ENCODE assay signal across 10 cellular contexts in genomic region chr13:49308104-49308875, GRCh38.
DNase-seq lines count a peak whose midpoint lies in the region; ATAC-seq and TF ChIP-seq lines count a peak whose summit lies in the region.
"Had no signal": no experiment of that assay in that cellular context is flagged by ENCODE, and none has a peak within 500 bp of the region (broad histone marks: within the 10 kb centered on the region; RNA-seq: fewer than 3 reads in every experiment).

No MANE protein-coding gene starts in this region.

- no peaks in the 10 kb centered on the region for H3K9me3 ChIP-seq in left ventricle myocardium inferior (replicated peaks)

- intact Hi-C loops in left ventricle myocardium inferior (cut with micrococcal nuclease), result loop anchor here (10.0 kb wide), 1 partner anchor 127 kb away; no protein-coding TSS in a partner anchor

- H3K4me3 ChIP-seq in left ventricle myocardium inferior, result no peak overlapping the region
- H3K4me3 ChIP-seq: SK-N-MC had no signal

- peaks cover 12% of the 10 kb centered on the region for H3K36me3 ChIP-seq in left ventricle myocardium inferior

- ATAC-seq in HG02973 (IDR thresholded peaks at IDR 0.05; ENCODE audit: unreplicated experiment), result no peak
- no peak for ATAC-seq in GM21447 (IDR thresholded peaks at IDR 0.05; ENCODE audit: unreplicated experiment)

- no peak for TF ChIP-seq CTCF in left ventricle myocardium inferior (IDR thresholded peaks at IDR 0.05; ENCODE audit: borderline replicate concordance)

- H3K27ac ChIP-seq in left ventricle myocardium inferior (replicated peaks), result peak overlapping the region; percentile 85
- H3K27ac ChIP-seq: SK-N-MC had no signal

- no peaks in the 10 kb centered on the region for H3K27me3 ChIP-seq in left ventricle myocardium inferior (ENCODE audit: low read depth)

- DNase-seq in AG08395 (ENCODE audit: low spot score), result peak; percentile 68
- DNase-seq in astrocyte of the hippocampus (ENCODE audit: low read depth, low spot score), result peak; percentile 69
- DNase-seq in left ventricle myocardium inferior, result peak; percentile 85
- peak; percentile 80 for DNase-seq in pons (ENCODE audit: low spot score)
- no peak for DNase-seq in NCI-H2029 treated with DMSO at 0.1 percent for 48 hours (lab: John Stamatoyannopoulos, UW)
- no peak for DNase-seq in NCI-H1105 (lab: John Stamatoyannopoulos, UW)
- DNase-seq: ACHN had no signal

- H3K4me1 ChIP-seq in left ventricle myocardium inferior, result peaks cover 53% of the 10 kb centered on the region

Comparison
In these comparisons a context has a peak if more than half of its experiments do, and no peak if none do; other contexts are left out.
1. DNase-seq: peak in AG08395 (single experiment), astrocyte of the hippocampus (single experiment), left ventricle myocardium inferior (single experiment) and pons (single experiment); none in NCI-H2029 treated with DMSO at 0.1 percent for 48 hours (single experiment) and NCI-H1105 (single experiment).